ENCODE assay signal across 1 cellular context in the genomic region with DNA sequence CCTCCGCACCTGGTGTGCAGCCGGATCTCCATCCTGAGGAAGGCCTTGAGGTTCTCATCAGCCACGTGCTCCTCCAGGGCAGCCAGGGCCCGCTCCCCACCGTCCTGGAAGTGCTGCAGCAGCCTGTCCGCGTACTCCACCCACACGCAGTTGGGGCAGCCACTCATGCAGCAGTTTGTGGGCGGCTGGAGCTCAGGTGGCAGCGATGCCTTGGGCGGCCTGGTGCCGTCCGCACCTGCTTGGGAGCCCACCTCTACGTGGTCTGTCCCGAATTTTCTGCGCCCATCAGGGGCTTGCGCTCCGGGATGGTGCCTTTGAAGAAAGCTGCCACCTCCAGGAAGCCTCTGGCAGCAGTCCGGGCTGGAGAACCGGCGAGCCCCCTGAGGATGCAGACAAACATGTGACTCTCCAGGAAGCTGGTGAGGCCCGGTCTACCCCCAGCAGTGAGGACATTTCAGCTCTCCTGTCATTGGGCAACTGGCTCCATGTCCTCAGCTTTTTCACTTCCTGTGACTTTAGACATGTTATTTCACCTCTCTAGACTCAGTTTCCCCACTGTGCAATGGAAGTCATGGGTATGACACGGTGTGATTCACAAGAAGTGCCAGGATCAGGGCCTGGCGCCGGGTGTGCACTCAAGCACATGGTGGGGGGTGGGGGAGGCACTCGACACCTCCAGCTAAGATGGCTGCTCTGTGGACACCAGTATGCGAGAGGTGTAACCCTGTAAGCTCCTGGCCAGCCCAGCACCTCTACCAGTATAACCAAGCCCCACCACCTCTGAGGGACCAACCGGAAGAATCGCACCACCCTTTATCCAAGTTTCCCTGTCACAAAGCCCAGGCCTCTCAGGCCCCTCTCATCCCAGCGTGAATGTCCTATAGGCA.
TF ChIP-seq lines count a peak whose summit lies in the region.

No MANE protein-coding gene starts in this region.

TF ChIP-seq in HepG2, 621 proteins besides CTCF, POLR2A, EP300 and RAD21 (continued from another document):
- TF ChIP-seq TBX3 (IDR thresholded peaks at IDR 0.05; ENCODE audit: borderline replicate concordance) (peak; percentile 70; the same call in 1 of the 2 replicates), DNMT1 (CRISPR knock-in tag; IDR thresholded peaks at IDR 0.05) (peak; percentile 41; the same call in 1 of the 2 replicates), SMYD3 (CRISPR knock-in tag; IDR thresholded peaks at IDR 0.05) (0 out of 2 replicates have a peak, but pooled peaks have one; percentile 30), ARHGAP35 (CRISPR knock-in tag; IDR thresholded peaks at IDR 0.05; ENCODE audit: borderline replicate concordance) (0 out of 2 replicates have a peak, but pooled peaks have one; percentile 7), ZFP90 (CRISPR knock-in tag; IDR thresholded peaks at IDR 0.05; ENCODE audit: borderline replicate concordance) (peak; percentile 22; the same call in 1 of the 2 replicates), ZNF33B (CRISPR knock-in tag; IDR thresholded peaks at IDR 0.05) (peak; percentile 49; the same call in 1 of the 2 replicates), ARID2 (CRISPR knock-in tag; IDR thresholded peaks at IDR 0.05; ENCODE audit: borderline replicate concordance) (peak; percentile 64; the same call in 1 of the 2 replicates), NAIF1 (CRISPR knock-in tag; IDR thresholded peaks at IDR 0.05; ENCODE audit: borderline replicate concordance) (no peak), ZNF879 (CRISPR knock-in tag; IDR thresholded peaks at IDR 0.05) (peak; percentile 29; the same call in 1 of the 2 replicates), REPIN1 (CRISPR knock-in tag; IDR thresholded peaks at IDR 0.05; ENCODE audit: borderline replicate concordance, low read depth) (peak; percentile 60; the same call in 1 of the 2 replicates), RBFOX2 (IDR thresholded peaks at IDR 0.05; ENCODE audit: low read depth, low read length) (peak; percentile 73), SP140L (CRISPR knock-in tag; IDR thresholded peaks at IDR 0.05; ENCODE audit: borderline replicate concordance) (no peak), ZNF746 (CRISPR knock-in tag; IDR thresholded peaks at IDR 0.05) (0 out of 2 replicates have a peak, but pooled peaks have one; percentile 16), TOPORS (CRISPR knock-in tag; IDR thresholded peaks at IDR 0.05) (0 out of 2 replicates have a peak, but pooled peaks have one; percentile 28), ESRRA (CRISPR knock-in tag; IDR thresholded peaks at IDR 0.05; ENCODE audit: low read depth) (no peak), ATRX (CRISPR knock-in tag; IDR thresholded peaks at IDR 0.05; ENCODE audit: borderline replicate concordance) (no peak), ZNF329 (CRISPR knock-in tag; IDR thresholded peaks at IDR 0.05; ENCODE audit: low read depth) (0 out of 2 replicates have a peak, but pooled peaks have one; percentile 44), IKZF4 (CRISPR knock-in tag; IDR thresholded peaks at IDR 0.05; ENCODE audit: borderline replicate concordance, low read depth, not compliant biosample characterization) (no peak), MXD4 (CRISPR knock-in tag; IDR thresholded peaks at IDR 0.05) (0 out of 2 replicates have a peak, but pooled peaks have one; percentile 8), ZNF569 (CRISPR knock-in tag; IDR thresholded peaks at IDR 0.05; ENCODE audit: borderline replicate concordance) (no peak), BORCS8-MEF2B (CRISPR knock-in tag; IDR thresholded peaks at IDR 0.05) (peak; percentile 80), RFX3 (CRISPR knock-in tag; IDR thresholded peaks at IDR 0.05) (no peak), ZBTB38 (CRISPR knock-in tag; IDR thresholded peaks at IDR 0.05) (peak; percentile 80), ZMYM4 (CRISPR knock-in tag; IDR thresholded peaks at IDR 0.05) (no peak), ZNF501 (CRISPR knock-in tag; IDR thresholded peaks at IDR 0.05) (peak; percentile 5; the same call in 1 of the 2 replicates), PRPF4 (IDR thresholded peaks at IDR 0.05; ENCODE audit: low read depth, low read length, poor library complexity, severe bottlenecking) (no peak)
- TF ChIP-seq, protein P1, sequence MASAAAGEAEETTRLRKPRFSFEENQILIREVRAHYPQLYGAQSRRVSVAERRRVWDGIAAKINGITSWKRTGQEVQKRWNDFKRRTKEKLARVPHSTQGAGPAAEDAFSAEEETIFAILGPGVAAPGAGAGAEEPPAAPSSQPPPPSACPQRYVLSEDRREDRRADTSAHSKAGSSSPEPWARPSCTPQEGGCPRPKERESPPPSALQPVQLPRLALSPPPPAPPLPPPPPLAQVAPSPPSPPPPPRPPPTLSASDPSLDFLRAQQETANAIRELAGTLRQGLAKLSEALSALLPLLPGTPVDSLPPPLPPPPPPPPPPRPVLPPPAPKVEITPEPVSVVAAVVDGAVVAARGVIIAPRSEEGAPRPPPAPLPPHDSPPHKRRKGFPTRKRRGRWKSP (CRISPR knock-in tag; IDR thresholded peaks at IDR 0.05): peak; percentile 22; the same call in 1 of the 2 replicates
- TF ChIP-seq, protein P2, sequence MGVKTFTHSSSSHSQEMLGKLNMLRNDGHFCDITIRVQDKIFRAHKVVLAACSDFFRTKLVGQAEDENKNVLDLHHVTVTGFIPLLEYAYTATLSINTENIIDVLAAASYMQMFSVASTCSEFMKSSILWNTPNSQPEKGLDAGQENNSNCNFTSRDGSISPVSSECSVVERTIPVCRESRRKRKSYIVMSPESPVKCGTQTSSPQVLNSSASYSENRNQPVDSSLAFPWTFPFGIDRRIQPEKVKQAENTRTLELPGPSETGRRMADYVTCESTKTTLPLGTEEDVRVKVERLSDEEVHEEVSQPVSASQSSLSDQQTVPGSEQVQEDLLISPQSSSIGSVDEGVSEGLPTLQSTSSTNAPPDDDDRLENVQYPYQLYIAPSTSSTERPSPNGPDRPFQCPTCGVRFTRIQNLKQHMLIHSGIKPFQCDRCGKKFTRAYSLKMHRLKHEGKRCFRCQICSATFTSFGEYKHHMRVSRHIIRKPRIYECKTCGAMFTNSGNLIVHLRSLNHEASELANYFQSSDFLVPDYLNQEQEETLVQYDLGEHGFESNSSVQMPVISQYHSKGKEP (CRISPR knock-in tag; IDR thresholded peaks at IDR 0.05): peak; percentile 38; the same call in 1 of the 2 replicates
- TF ChIP-seq, protein P3, sequence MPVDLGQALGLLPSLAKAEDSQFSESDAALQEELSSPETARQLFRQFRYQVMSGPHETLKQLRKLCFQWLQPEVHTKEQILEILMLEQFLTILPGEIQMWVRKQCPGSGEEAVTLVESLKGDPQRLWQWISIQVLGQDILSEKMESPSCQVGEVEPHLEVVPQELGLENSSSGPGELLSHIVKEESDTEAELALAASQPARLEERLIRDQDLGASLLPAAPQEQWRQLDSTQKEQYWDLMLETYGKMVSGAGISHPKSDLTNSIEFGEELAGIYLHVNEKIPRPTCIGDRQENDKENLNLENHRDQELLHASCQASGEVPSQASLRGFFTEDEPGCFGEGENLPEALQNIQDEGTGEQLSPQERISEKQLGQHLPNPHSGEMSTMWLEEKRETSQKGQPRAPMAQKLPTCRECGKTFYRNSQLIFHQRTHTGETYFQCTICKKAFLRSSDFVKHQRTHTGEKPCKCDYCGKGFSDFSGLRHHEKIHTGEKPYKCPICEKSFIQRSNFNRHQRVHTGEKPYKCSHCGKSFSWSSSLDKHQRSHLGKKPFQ (CRISPR knock-in tag; IDR thresholded peaks at IDR 0.05; ENCODE audit: insufficient replicate concordance): peak; percentile 71
